Comparison of ENCODE assay signal across 25 cellular contexts in genomic region chr7:7815395-7815794, GRCh38.
DNase-seq lines count a peak whose midpoint lies in the region; ATAC-seq lines count a peak whose summit lies in the region.
"Had no signal": no experiment of that assay in that cellular context is flagged by ENCODE, and none has a peak within 500 bp of the region (broad histone marks: within the 10 kb centered on the region; RNA-seq: fewer than 3 reads in every experiment).

No MANE protein-coding gene starts in this region.

- H3K27ac ChIP-seq in KOPT-K1 (ENCODE audit: low read depth, low read length, poor library complexity, severe bottlenecking): peak overlapping the region; percentile 12
- H3K27ac ChIP-seq: heart left ventricle, upper lobe of right lung had no signal

- no peak for ATAC-seq in activated CD8-positive, alpha-beta memory T cell treated with anti-CD3 and anti-CD28 coated beads, Interleukin-2, amount 10 ng/mL, durations not matched to agents 7 days and 5 days
- ATAC-seq in effector memory CD8-positive, alpha-beta T cell (replicated peaks): no peak
- no peak for ATAC-seq in stimulated activated memory B cell treated with anti-CD40 and anti-IgM and Interleukin-4, amounts not matched to agents 10 μg/mL and 1 μg/mL and 100 μg/mL, for 72 hours
- ATAC-seq: heart left ventricle, K562, left lobe of liver, sciatic nerve, upper lobe of right lung had no signal

- H3K9me3 Mint-ChIP-seq in activated CD8-positive, alpha-beta memory T cell treated with anti-CD3 and anti-CD28 coated beads, Interleukin-2, amount 10 ng/mL, durations not matched to agents 7 days and 5 days (ENCODE audit: low read depth): no peaks in the 10 kb centered on the region
- H3K9me3 Mint-ChIP-seq in effector memory CD8-positive, alpha-beta T cell: peaks cover 0 to 7% of the 10 kb centered on the region in 2 donors
- peaks cover 9% of the 10 kb centered on the region for H3K9me3 Mint-ChIP-seq in stimulated activated memory B cell treated with anti-CD40 and anti-IgM and Interleukin-4, amounts not matched to agents 10 μg/mL and 1 μg/mL and 100 μg/mL, for 72 hours

- H3K9me3 ChIP-seq in KOPT-K1 (ENCODE audit: insufficient read depth, low read length, poor library complexity, severe bottlenecking): peaks cover 7% of the 10 kb centered on the region
- H3K9me3 ChIP-seq: heart left ventricle, SK-N-SH, upper lobe of right lung had no signal

- peak overlapping the region; percentile 80 for H3K27ac Mint-ChIP-seq in activated CD8-positive, alpha-beta memory T cell treated with anti-CD3 and anti-CD28 coated beads, Interleukin-2, amount 10 ng/mL, durations not matched to agents 7 days and 5 days
- H3K27ac Mint-ChIP-seq in effector memory CD8-positive, alpha-beta T cell: peak overlapping the region; percentile 79 to 87
- peak overlapping the region; percentile 67 for H3K27ac Mint-ChIP-seq in stimulated activated memory B cell treated with anti-CD40 and anti-IgM and Interleukin-4, amounts not matched to agents 10 μg/mL and 1 μg/mL and 100 μg/mL, for 72 hours
- H3K27ac Mint-ChIP-seq: CD14-positive monocyte had no signal

- H3K36me3 Mint-ChIP-seq in activated CD8-positive, alpha-beta memory T cell treated with anti-CD3 and anti-CD28 coated beads, Interleukin-2, amount 10 ng/mL, durations not matched to agents 7 days and 5 days: peaks cover 22% of the 10 kb centered on the region
- no peaks in the 10 kb centered on the region for H3K36me3 Mint-ChIP-seq in effector memory CD8-positive, alpha-beta T cell (ENCODE audit: insufficient read depth)
- H3K36me3 Mint-ChIP-seq in stimulated activated memory B cell treated with anti-CD40 and anti-IgM and Interleukin-4, amounts not matched to agents 10 μg/mL and 1 μg/mL and 100 μg/mL, for 72 hours: peaks cover 16% of the 10 kb centered on the region

- peak overlapping the region; percentile 61 for H3K4me3 Mint-ChIP-seq in activated CD8-positive, alpha-beta memory T cell treated with anti-CD3 and anti-CD28 coated beads, Interleukin-2, amount 10 ng/mL, durations not matched to agents 7 days and 5 days
- H3K4me3 Mint-ChIP-seq in effector memory CD8-positive, alpha-beta T cell: peak overlapping the region; percentile 49 to 80
- H3K4me3 Mint-ChIP-seq in stimulated activated memory B cell treated with anti-CD40 and anti-IgM and Interleukin-4, amounts not matched to agents 10 μg/mL and 1 μg/mL and 100 μg/mL, for 72 hours: no peak overlapping the region
- H3K4me3 Mint-ChIP-seq: CD14-positive monocyte, neural crest cell had no signal

- DNase-seq in activated CD8-positive, alpha-beta memory T cell treated with anti-CD3 and anti-CD28 coated beads, Interleukin-2, amount 10 ng/mL, durations not matched to agents 7 days and 5 days: no peak
- no peak for DNase-seq in activated CD8-positive, alpha-beta memory T cell treated with anti-CD3 and anti-CD28 coated beads, Interleukin-2, amount 50 U/mL, for 48 hours
- DNase-seq in effector memory CD8-positive, alpha-beta T cell: no peak
- no peak for DNase-seq in effector CD4-positive, alpha-beta T cell
- no peak for DNase-seq in DMS114 treated with DMSO at 0.1 percent for 48 hours (lab: John Stamatoyannopoulos, UW; ENCODE audit: unreplicated experiment)
- no peak for DNase-seq in activated CD4-positive, CD25-positive, alpha-beta regulatory T cell treated with anti-CD3 and anti-CD28 coated beads, Interleukin-2, amount 50 U/mL, for 72 hours
- DNase-seq: ACHN; activated CD4-positive, alpha-beta T cell treated with anti-CD3 and anti-CD28 coated beads for 1 hour; activated naive CD4-positive, alpha-beta T cell; anterior cingulate cortex; caudate nucleus; dermis blood vessel endothelial cell; GDM1; HCEC 1CT; heart left ventricle; NCI-H524; SK-N-SH; upper lobe of right lung had no signal

- H3K27me3 Mint-ChIP-seq in activated CD8-positive, alpha-beta memory T cell treated with anti-CD3 and anti-CD28 coated beads, Interleukin-2, amount 10 ng/mL, durations not matched to agents 7 days and 5 days: no peaks in the 10 kb centered on the region
- H3K27me3 Mint-ChIP-seq in effector memory CD8-positive, alpha-beta T cell: no peaks in the 10 kb centered on the region
- no peaks in the 10 kb centered on the region for H3K27me3 Mint-ChIP-seq in stimulated activated memory B cell treated with anti-CD40 and anti-IgM and Interleukin-4, amounts not matched to agents 10 μg/mL and 1 μg/mL and 100 μg/mL, for 72 hours

- CTCF ChIA-PET in activated CD8-positive, alpha-beta memory T cell treated with anti-CD3 and anti-CD28 coated beads, Interleukin-2, amount 10 ng/mL, durations not matched to agents 7 days and 5 days (lab: Charles Lee): interaction anchor here (0.6 kb wide), 1 partner anchor 425 kb away, joined by 3 read pairs; no protein-coding TSS in a partner anchor

- no peaks in the 10 kb centered on the region for H3K36me3 ChIP-seq in KOPT-K1 (ENCODE audit: insufficient read depth, low read length)
- H3K36me3 ChIP-seq: heart left ventricle, upper lobe of right lung had no signal

- H3K4me1 Mint-ChIP-seq in activated CD8-positive, alpha-beta memory T cell treated with anti-CD3 and anti-CD28 coated beads, Interleukin-2, amount 10 ng/mL, durations not matched to agents 7 days and 5 days: peaks cover 39% of the 10 kb centered on the region
- peaks cover 34 to 43% of the 10 kb centered on the region in 2 donors for H3K4me1 Mint-ChIP-seq in effector memory CD8-positive, alpha-beta T cell (ENCODE audit: low read depth in 2 of 2)
- peaks cover 54% of the 10 kb centered on the region for H3K4me1 Mint-ChIP-seq in stimulated activated memory B cell treated with anti-CD40 and anti-IgM and Interleukin-4, amounts not matched to agents 10 μg/mL and 1 μg/mL and 100 μg/mL, for 72 hours
